Comparison of ENCODE assay signal across 1 cellular context in genomic region chr4:4606321-4606720, GRCh38.
TF ChIP-seq lines count a peak whose summit lies in the region.

No MANE protein-coding gene starts in this region.

TF ChIP-seq in HCT116, 20 proteins besides CTCF, POLR2A, EP300 and RAD21 (continued from another document):
- TF ChIP-seq, protein P1, sequence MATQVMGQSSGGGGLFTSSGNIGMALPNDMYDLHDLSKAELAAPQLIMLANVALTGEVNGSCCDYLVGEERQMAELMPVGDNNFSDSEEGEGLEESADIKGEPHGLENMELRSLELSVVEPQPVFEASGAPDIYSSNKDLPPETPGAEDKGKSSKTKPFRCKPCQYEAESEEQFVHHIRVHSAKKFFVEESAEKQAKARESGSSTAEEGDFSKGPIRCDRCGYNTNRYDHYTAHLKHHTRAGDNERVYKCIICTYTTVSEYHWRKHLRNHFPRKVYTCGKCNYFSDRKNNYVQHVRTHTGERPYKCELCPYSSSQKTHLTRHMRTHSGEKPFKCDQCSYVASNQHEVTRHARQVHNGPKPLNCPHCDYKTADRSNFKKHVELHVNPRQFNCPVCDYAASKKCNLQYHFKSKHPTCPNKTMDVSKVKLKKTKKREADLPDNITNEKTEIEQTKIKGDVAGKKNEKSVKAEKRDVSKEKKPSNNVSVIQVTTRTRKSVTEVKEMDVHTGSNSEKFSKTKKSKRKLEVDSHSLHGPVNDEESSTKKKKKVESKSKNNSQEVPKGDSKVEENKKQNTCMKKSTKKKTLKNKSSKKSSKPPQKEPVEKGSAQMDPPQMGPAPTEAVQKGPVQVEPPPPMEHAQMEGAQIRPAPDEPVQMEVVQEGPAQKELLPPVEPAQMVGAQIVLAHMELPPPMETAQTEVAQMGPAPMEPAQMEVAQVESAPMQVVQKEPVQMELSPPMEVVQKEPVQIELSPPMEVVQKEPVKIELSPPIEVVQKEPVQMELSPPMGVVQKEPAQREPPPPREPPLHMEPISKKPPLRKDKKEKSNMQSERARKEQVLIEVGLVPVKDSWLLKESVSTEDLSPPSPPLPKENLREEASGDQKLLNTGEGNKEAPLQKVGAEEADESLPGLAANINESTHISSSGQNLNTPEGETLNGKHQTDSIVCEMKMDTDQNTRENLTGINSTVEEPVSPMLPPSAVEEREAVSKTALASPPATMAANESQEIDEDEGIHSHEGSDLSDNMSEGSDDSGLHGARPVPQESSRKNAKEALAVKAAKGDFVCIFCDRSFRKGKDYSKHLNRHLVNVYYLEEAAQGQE (IDR thresholded peaks at IDR 0.05; ENCODE audit: low read depth) = no peak
- no peak for TF ChIP-seq CEBPB (IDR thresholded peaks at IDR 0.05; ENCODE audit: low read depth)
